In genomic region chr16:1708768-1709180, GRCh38 we compare ENCODE assay signal across 9 cellular contexts. TPM values are rescaled to one million over a fixed set of nuclear protein-coding genes. Genes with fewer than 3 reads are reported as not detected.
DNase-seq lines count a peak whose midpoint lies in the region; ATAC-seq and TF ChIP-seq lines count a peak whose summit lies in the region.
"Had no signal": no experiment of that assay in that cellular context is flagged by ENCODE, and none has a peak within 500 bp of the region (broad histone marks: within the 10 kb centered on the region; RNA-seq: fewer than 3 reads in every experiment).

No MANE protein-coding gene starts in this region.

- ATAC-seq in GM19452 (IDR thresholded peaks at IDR 0.05; ENCODE audit: unreplicated experiment) (no peak), GM21515 (IDR thresholded peaks at IDR 0.05; ENCODE audit: unreplicated experiment) (no peak), HG02884 (IDR thresholded peaks at IDR 0.05; ENCODE audit: unreplicated experiment) (no peak)

- intact Hi-C loops in OCI-LY7 (cut with micrococcal nuclease; ENCODE audit: unreplicated experiment): no loop called here

- H3K4me1 ChIP-seq in OCI-LY7 (ENCODE audit: insufficient read depth, low read length, poor library complexity, severe bottlenecking): peaks cover 57% of the 10 kb centered on the region

- no TSS peak for BruUV-seq in OCI-LY7 (replicated peaks; lab: Mats Ljungman, UMichigan)

- CTCF ChIA-PET in OCI-LY7 (lab: Charles Lee; ENCODE audit: unreplicated experiment): no interaction called here

- H3K9me2 ChIP-seq in OCI-LY7 (ENCODE audit: insufficient read depth, low read length): no peaks in the 10 kb centered on the region

- no peak overlapping the region for H2AFZ ChIP-seq in OCI-LY7 (ENCODE audit: low read length)

- no peaks in the 10 kb centered on the region for H3K36me3 Mint-ChIP-seq in nephron progenitor cell (ENCODE audit: low read depth)

- DNase-seq in ELR (ENCODE audit: low read depth): peak; percentile 37
- DNase-seq in OCI-LY7 (ENCODE audit: low spot score): no peak
- peak; percentile 68 for DNase-seq in cerebellum (ENCODE audit: low spot score)
- DNase-seq in nephron progenitor cell: no peak
- no peak for DNase-seq in SKM-1 (lab: John Stamatoyannopoulos, UW; ENCODE audit: unreplicated experiment)
- DNase-seq: midbrain had no signal

- peak overlapping the region; percentile 90; the same call in 1 of the 2 replicates for H3K4me2 ChIP-seq in OCI-LY7 (ENCODE audit: low read length)

- peaks cover 14% of the 10 kb centered on the region for H3K36me3 ChIP-seq in OCI-LY7 (ENCODE audit: insufficient read depth, low read length)

- H3K4me1 Mint-ChIP-seq in nephron progenitor cell: peaks cover 49% of the 10 kb centered on the region

- peak overlapping the region; percentile 41 for H3K4me3 Mint-ChIP-seq in nephron progenitor cell

- H3K79me2 ChIP-seq in OCI-LY7 (ENCODE audit: insufficient read depth, low read depth, low read length): peaks cover 67% of the 10 kb centered on the region

- H3K27ac Mint-ChIP-seq in nephron progenitor cell: peak overlapping the region; percentile 95

- H4K20me1 ChIP-seq in OCI-LY7 (ENCODE audit: insufficient read depth, low read length): peaks cover 15% of the 10 kb centered on the region; the same call in 1 of the 2 replicates

- TF ChIP-seq CTCF in OCI-LY7 (conservative IDR thresholded peaks at IDR 0.05; ENCODE audit: low read length) (no peak), nephron progenitor cell (IDR thresholded peaks at IDR 0.05) (no peak)

- POLR2A ChIA-PET in OCI-LY7 (lab: Charles Lee): interaction anchor here (1.4 kb wide), 1 partner anchor 52 kb away, joined by 3 read pairs; no protein-coding TSS in a partner anchor

- no peaks in the 10 kb centered on the region for H3K9me3 Mint-ChIP-seq in nephron progenitor cell

- no peak overlapping the region for H3K4me3 ChIP-seq in OCI-LY7 (ENCODE audit: low read depth, low read length, poor library complexity, severe bottlenecking)

- H3K27ac ChIP-seq in OCI-LY7 (ENCODE audit: low read depth, low read length, poor library complexity, severe bottlenecking): no peak overlapping the region

- no peaks in the 10 kb centered on the region for H3K9me3 ChIP-seq in OCI-LY7 (ENCODE audit: low read length)

- H3K27me3 Mint-ChIP-seq in nephron progenitor cell (ENCODE audit: low read depth, poor library complexity): no peaks in the 10 kb centered on the region

RNA-seq across cellular contexts. Expression of gene MAPK8IP3, which starts 2.8 kb away (rescaled TPM):
- total RNA-seq in OCI-LY7 (2014; rRNA removed; shearing (Covaris generic)): 95.9 and 114 TPM in 2 replicates
- total RNA-seq in OCI-LY7 (2022) (130 and 133 TPM in 2 replicates), cerebellum (85.3 TPM)

RNA-seq across cellular contexts. Expression of gene JPT2, which starts 30.7 kb away (rescaled TPM):
- 48.3 and 67.4 TPM in 2 replicates for total RNA-seq in OCI-LY7 (2014; rRNA removed; shearing (Covaris generic))
- total RNA-seq in OCI-LY7 (2022) (75.2 and 80.3 TPM in 2 replicates), cerebellum (23.3 TPM)

Comparison
In these comparisons a context has a peak if more than half of its experiments do, and no peak if none do; other contexts are left out.
1. DNase-seq: peak in ELR (single experiment) and cerebellum (single experiment); none in OCI-LY7 (single experiment), nephron progenitor cell (single experiment) and SKM-1 (single experiment).